In the genomic region with DNA sequence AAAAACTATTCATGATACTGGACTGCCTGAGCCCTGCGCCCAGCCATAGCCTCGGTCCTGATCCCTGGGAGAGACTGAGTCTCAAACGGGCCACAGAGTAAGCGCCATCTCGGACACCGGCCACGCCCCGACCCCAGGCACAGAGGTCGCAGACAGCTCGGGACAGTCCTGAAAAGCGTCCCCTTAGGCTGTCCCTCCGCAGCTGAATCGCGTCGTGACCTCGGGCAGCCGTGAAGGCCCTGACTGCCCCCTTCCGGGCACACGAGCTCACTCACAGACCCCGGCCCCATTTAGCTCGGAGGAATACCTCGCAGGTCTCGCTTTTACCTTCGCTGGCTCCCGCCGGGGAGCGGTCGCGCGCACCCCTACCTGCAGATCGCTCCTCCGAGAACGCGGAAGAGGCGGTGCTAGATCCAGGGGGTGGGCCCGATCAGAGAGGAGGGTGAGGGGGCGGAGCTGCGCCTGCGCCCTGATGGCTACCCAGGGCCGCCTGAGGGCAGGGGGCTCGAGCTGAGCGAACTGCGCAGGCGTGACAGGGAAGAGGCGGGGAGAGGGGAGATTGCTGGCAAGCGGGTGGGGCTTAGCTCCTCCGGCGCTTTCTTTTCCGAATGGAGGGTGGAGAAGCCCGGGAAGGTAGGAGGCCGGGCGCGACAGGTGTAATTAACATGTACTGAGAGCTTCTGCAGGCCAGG, we compare ENCODE assay signal across 1 cellular context.
TF ChIP-seq lines count a peak whose summit lies in the region.

A gene (minus strand): TSS at position 411 of the 692 bp plus-strand sequence. CDS start 20,941 bp downstream, outside the sequence.

TF ChIP-seq in HepG2, 621 proteins besides CTCF, POLR2A, EP300 and RAD21 (continued from another document and continues in another):
- TF ChIP-seq, protein P1, sequence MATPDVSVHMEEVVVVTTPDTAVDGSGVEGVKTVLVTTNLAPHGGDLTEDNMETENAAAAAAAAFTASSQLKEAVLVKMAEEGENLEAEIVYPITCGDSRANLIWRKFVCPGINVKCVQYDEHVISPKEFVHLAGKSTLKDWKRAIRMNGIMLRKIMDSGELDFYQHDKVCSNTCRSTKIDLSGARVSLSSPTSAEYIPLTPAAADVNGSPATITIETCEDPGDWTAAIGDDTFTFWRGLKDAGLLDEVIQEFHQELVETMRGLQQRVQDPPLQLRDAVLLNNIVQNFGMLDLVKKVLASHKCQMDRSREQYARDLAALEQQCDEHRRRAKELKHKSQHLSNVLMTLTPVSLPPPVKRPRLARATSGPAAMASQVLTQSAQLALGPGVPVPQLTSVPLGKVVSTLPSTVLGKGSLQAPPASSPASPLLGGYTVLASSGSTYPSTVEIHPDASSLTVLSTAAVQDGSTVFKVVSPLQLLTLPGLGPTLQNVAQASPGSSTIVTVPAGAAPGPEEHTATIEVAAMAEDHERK (CRISPR knock-in tag; IDR thresholded peaks at IDR 0.05; ENCODE audit: low read depth), result no peak
- TF ChIP-seq, protein P2, sequence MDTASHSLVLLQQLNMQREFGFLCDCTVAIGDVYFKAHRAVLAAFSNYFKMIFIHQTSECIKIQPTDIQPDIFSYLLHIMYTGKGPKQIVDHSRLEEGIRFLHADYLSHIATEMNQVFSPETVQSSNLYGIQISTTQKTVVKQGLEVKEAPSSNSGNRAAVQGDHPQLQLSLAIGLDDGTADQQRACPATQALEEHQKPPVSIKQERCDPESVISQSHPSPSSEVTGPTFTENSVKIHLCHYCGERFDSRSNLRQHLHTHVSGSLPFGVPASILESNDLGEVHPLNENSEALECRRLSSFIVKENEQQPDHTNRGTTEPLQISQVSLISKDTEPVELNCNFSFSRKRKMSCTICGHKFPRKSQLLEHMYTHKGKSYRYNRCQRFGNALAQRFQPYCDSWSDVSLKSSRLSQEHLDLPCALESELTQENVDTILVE (CRISPR knock-in tag; IDR thresholded peaks at IDR 0.05), result no peak; the same call in 1 of the 2 replicates
- TF ChIP-seq BRD4 (CRISPR knock-in tag; IDR thresholded peaks at IDR 0.05) (no peak), NR2F2 (IDR thresholded peaks at IDR 0.05; ENCODE audit: borderline replicate concordance, low read depth) (no peak), ZNF75D (CRISPR knock-in tag; IDR thresholded peaks at IDR 0.05; ENCODE audit: borderline replicate concordance) (no peak), TOPORS (CRISPR knock-in tag; IDR thresholded peaks at IDR 0.05) (no peak), POLR2AphosphoS2 (IDR thresholded peaks at IDR 0.05; ENCODE audit: low read depth, low read length) (no peak), POLR2AphosphoS5 (IDR thresholded peaks at IDR 0.05; ENCODE audit: low read depth, low read length) (peak; percentile 97), NFYB (CRISPR knock-in tag; IDR thresholded peaks at IDR 0.05) (no peak), NFYC (CRISPR knock-in tag; IDR thresholded peaks at IDR 0.05) (no peak), PCBP2 (optimal IDR thresholded peaks at IDR 0.05; ENCODE audit: low read depth, low read length, poor library complexity, severe bottlenecking) (no peak), ZNF629 (CRISPR knock-in tag; conservative IDR thresholded peaks at IDR 0.05) (no peak), FOSL1 (CRISPR knock-in tag; IDR thresholded peaks at IDR 0.05; ENCODE audit: borderline replicate concordance) (no peak), SIN3A (IDR thresholded peaks at IDR 0.05; ENCODE audit: borderline replicate concordance, low read depth, low read length) (peak; percentile 79; the same call in 1 of the 2 replicates), IKZF4 (CRISPR knock-in tag; IDR thresholded peaks at IDR 0.05; ENCODE audit: borderline replicate concordance, low read depth, not compliant biosample characterization) (no peak), AHR (CRISPR knock-in tag; IDR thresholded peaks at IDR 0.05) (no peak), FOXA1 (IDR thresholded peaks at IDR 0.05) (no peak), FOXA1 (CRISPR knock-in tag; IDR thresholded peaks at IDR 0.05) (no peak), SOX6 (IDR thresholded peaks at IDR 0.05) (no peak), SOX6 (CRISPR knock-in tag; IDR thresholded peaks at IDR 0.05) (peak; percentile 44; the same call in 1 of the 2 replicates), HDAC1 (CRISPR knock-in tag; IDR thresholded peaks at IDR 0.05) (0 out of 2 replicates have a peak, but pooled peaks have one; percentile 26), PCBP1 (IDR thresholded peaks at IDR 0.05; ENCODE audit: borderline replicate concordance, low read depth, low read length) (0 out of 2 replicates have a peak, but pooled peaks have one; percentile 25), ZFP41 (CRISPR knock-in tag; IDR thresholded peaks at IDR 0.05; ENCODE audit: borderline replicate concordance) (no peak), ZNF570 (CRISPR knock-in tag; IDR thresholded peaks at IDR 0.05; ENCODE audit: borderline replicate concordance) (no peak), CHD4 (IDR thresholded peaks at IDR 0.05; ENCODE audit: borderline replicate concordance, low read length) (no peak), ARHGAP35 (CRISPR knock-in tag; IDR thresholded peaks at IDR 0.05; ENCODE audit: borderline replicate concordance) (no peak; the same call in 1 of the 2 replicates), TAF1 (CRISPR knock-in tag; IDR thresholded peaks at IDR 0.05) (peak; percentile 78), HNRNPH1 (optimal IDR thresholded peaks at IDR 0.05; ENCODE audit: low read depth, low read length) (no peak), ZNF207 (IDR thresholded peaks at IDR 0.05; ENCODE audit: borderline replicate concordance) (no peak), NFRKB (IDR thresholded peaks at IDR 0.05) (no peak), ZNF101 (CRISPR knock-in tag; IDR thresholded peaks at IDR 0.05; ENCODE audit: borderline replicate concordance, low read depth) (no peak), NBN (conservative IDR thresholded peaks at IDR 0.05) (no peak), REPIN1 (CRISPR knock-in tag; IDR thresholded peaks at IDR 0.05; ENCODE audit: borderline replicate concordance, low read depth) (0 out of 2 replicates have a peak, but pooled peaks have one; percentile 58), RCOR2 (CRISPR knock-in tag; IDR thresholded peaks at IDR 0.05) (no peak), PTBP1 (IDR thresholded peaks at IDR 0.05; ENCODE audit: low read depth, low read length, poor library complexity, severe bottlenecking) (no peak)
- TF ChIP-seq, protein P3, sequence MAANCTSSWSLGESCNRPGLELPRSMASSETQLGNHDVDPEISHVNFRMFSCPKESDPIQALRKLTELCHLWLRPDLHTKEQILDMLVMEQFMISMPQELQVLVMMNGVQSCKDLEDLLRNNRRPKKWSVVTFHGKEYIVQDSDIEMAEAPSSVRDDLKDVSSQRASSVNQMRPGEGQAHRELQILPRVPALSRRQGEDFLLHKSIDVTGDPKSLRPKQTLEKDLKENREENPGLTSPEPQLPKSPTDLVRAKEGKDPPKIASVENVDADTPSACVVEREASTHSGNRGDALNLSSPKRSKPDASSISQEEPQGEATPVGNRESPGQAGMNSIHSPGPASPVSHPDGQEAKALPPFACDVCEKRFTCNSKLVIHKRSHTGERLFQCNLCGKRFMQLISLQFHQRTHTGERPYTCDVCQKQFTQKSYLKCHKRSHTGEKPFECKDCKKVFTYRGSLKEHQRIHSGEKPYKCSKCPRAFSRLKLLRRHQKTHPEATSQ (CRISPR knock-in tag; IDR thresholded peaks at IDR 0.05; ENCODE audit: borderline replicate concordance), result no peak
- TF ChIP-seq, protein P4, sequence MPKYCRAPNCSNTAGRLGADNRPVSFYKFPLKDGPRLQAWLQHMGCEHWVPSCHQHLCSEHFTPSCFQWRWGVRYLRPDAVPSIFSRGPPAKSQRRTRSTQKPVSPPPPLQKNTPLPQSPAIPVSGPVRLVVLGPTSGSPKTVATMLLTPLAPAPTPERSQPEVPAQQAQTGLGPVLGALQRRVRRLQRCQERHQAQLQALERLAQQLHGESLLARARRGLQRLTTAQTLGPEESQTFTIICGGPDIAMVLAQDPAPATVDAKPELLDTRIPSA (CRISPR knock-in tag; IDR thresholded peaks at IDR 0.05; ENCODE audit: borderline replicate concordance), result no peak
- TF ChIP-seq, protein P5, sequence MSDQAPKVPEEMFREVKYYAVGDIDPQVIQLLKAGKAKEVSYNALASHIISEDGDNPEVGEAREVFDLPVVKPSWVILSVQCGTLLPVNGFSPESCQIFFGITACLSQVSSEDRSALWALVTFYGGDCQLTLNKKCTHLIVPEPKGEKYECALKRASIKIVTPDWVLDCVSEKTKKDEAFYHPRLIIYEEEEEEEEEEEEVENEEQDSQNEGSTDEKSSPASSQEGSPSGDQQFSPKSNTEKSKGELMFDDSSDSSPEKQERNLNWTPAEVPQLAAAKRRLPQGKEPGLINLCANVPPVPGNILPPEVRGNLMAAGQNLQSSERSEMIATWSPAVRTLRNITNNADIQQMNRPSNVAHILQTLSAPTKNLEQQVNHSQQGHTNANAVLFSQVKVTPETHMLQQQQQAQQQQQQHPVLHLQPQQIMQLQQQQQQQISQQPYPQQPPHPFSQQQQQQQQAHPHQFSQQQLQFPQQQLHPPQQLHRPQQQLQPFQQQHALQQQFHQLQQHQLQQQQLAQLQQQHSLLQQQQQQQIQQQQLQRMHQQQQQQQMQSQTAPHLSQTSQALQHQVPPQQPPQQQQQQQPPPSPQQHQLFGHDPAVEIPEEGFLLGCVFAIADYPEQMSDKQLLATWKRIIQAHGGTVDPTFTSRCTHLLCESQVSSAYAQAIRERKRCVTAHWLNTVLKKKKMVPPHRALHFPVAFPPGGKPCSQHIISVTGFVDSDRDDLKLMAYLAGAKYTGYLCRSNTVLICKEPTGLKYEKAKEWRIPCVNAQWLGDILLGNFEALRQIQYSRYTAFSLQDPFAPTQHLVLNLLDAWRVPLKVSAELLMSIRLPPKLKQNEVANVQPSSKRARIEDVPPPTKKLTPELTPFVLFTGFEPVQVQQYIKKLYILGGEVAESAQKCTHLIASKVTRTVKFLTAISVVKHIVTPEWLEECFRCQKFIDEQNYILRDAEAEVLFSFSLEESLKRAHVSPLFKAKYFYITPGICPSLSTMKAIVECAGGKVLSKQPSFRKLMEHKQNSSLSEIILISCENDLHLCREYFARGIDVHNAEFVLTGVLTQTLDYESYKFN (CRISPR knock-in tag; conservative IDR thresholded peaks at IDR 0.05), result no peak; the same call in 1 of the 2 replicates
- TF ChIP-seq, protein P6, sequence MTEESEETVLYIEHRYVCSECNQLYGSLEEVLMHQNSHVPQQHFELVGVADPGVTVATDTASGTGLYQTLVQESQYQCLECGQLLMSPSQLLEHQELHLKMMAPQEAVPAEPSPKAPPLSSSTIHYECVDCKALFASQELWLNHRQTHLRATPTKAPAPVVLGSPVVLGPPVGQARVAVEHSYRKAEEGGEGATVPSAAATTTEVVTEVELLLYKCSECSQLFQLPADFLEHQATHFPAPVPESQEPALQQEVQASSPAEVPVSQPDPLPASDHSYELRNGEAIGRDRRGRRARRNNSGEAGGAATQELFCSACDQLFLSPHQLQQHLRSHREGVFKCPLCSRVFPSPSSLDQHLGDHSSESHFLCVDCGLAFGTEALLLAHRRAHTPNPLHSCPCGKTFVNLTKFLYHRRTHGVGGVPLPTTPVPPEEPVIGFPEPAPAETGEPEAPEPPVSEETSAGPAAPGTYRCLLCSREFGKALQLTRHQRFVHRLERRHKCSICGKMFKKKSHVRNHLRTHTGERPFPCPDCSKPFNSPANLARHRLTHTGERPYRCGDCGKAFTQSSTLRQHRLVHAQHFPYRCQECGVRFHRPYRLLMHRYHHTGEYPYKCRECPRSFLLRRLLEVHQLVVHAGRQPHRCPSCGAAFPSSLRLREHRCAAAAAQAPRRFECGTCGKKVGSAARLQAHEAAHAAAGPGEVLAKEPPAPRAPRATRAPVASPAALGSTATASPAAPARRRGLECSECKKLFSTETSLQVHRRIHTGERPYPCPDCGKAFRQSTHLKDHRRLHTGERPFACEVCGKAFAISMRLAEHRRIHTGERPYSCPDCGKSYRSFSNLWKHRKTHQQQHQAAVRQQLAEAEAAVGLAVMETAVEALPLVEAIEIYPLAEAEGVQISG (CRISPR knock-in tag; IDR thresholded peaks at IDR 0.05), result peak; percentile 58
- TF ChIP-seq, protein P7, sequence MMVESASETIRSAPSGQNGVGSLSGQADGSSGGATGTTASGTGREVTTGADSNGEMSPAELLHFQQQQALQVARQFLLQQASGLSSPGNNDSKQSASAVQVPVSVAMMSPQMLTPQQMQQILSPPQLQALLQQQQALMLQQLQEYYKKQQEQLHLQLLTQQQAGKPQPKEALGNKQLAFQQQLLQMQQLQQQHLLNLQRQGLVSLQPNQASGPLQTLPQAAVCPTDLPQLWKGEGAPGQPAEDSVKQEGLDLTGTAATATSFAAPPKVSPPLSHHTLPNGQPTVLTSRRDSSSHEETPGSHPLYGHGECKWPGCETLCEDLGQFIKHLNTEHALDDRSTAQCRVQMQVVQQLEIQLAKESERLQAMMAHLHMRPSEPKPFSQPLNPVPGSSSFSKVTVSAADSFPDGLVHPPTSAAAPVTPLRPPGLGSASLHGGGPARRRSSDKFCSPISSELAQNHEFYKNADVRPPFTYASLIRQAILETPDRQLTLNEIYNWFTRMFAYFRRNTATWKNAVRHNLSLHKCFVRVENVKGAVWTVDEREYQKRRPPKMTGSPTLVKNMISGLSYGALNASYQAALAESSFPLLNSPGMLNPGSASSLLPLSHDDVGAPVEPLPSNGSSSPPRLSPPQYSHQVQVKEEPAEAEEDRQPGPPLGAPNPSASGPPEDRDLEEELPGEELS (CRISPR knock-in tag; IDR thresholded peaks at IDR 0.05), result no peak
- TF ChIP-seq, protein P8, sequence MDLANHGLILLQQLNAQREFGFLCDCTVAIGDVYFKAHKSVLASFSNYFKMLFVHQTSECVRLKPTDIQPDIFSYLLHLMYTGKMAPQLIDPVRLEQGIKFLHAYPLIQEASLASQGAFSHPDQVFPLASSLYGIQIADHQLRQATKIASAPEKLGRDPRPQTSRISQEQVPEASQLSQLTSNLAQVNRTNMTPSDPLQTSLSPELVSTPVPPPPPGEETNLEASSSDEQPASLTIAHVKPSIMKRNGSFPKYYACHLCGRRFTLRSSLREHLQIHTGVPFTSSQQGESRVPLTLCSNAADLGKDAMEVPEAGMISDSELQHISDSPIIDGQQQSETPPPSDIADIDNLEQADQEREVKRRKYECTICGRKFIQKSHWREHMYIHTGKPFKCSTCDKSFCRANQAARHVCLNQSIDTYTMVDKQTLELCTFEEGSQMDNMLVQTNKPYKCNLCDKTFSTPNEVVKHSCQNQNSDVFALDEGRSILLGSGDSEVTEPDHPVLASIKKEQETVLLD (CRISPR knock-in tag; IDR thresholded peaks at IDR 0.05; ENCODE audit: low read depth), result no peak
- TF ChIP-seq, protein P9, sequence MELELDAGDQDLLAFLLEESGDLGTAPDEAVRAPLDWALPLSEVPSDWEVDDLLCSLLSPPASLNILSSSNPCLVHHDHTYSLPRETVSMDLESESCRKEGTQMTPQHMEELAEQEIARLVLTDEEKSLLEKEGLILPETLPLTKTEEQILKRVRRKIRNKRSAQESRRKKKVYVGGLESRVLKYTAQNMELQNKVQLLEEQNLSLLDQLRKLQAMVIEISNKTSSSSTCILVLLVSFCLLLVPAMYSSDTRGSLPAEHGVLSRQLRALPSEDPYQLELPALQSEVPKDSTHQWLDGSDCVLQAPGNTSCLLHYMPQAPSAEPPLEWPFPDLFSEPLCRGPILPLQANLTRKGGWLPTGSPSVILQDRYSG (CRISPR knock-in tag; IDR thresholded peaks at IDR 0.05), result no peak
- TF ChIP-seq, protein P10, sequence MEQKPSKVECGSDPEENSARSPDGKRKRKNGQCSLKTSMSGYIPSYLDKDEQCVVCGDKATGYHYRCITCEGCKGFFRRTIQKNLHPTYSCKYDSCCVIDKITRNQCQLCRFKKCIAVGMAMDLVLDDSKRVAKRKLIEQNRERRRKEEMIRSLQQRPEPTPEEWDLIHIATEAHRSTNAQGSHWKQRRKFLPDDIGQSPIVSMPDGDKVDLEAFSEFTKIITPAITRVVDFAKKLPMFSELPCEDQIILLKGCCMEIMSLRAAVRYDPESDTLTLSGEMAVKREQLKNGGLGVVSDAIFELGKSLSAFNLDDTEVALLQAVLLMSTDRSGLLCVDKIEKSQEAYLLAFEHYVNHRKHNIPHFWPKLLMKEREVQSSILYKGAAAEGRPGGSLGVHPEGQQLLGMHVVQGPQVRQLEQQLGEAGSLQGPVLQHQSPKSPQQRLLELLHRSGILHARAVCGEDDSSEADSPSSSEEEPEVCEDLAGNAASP (CRISPR knock-in tag; IDR thresholded peaks at IDR 0.05; ENCODE audit: borderline replicate concordance), result peak; percentile 56; the same call in 1 of the 2 replicates
